ENCODE assay signal across 10 cellular contexts in the genomic region with DNA sequence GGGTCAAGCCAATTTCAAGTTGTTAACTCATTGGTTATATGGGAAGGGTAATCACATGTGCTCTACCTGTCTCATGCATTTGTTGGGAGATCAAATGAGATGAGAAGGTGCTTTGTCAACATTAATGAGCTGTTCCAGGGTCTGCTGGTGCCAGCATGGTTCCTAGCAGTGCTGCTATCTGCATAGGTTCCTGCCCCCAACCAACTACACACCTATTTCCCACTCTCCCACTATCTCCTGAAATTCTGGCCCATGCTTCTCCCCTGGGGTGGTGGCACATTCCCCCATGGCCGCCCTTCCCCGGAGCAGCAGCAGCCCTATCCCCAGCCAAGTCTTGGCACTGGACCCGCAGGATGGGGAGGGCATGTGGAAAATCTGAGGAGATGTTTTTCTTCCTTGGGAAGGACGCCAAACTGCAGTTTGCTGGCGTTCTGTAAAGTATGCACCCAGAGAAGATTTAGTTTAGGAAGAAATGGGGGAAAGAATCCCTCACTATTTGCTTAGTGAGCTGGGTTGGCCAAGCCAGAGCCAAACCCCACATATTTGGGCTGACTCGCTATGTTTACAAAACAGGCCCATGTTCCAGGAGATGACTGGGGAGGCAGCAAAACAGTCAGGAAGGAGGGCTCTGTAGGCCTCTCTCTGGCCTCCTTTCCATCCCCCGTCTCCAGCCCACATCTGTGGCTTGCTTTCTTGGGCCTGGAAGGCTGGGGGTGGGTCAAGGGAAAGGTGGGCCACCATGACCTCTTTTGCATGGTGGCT. TPM values are rescaled to one million over a fixed set of nuclear protein-coding genes. Genes with fewer than 3 reads are reported as not detected.
DNase-seq lines count a peak whose midpoint lies in the region; ATAC-seq and TF ChIP-seq lines count a peak whose summit lies in the region.
"Had no signal": no experiment of that assay in that cellular context is flagged by ENCODE, and none has a peak within 500 bp of the region (broad histone marks: within the 10 kb centered on the region; RNA-seq: fewer than 3 reads in every experiment).

No MANE protein-coding gene starts in this region.

- peak; percentile 17 to 46 (median 34) for ATAC-seq in heart right ventricle

- no peak overlapping the region for H3K9ac ChIP-seq in MM.1S (ENCODE audit: low read length)

- no peaks in the 10 kb centered on the region for H3F3A ChIP-seq in MM.1S (ENCODE audit: insufficient read depth, low read length)

- no peaks in the 10 kb centered on the region for H3K27me3 ChIP-seq in heart right ventricle
- no peaks in the 10 kb centered on the region for H3K27me3 ChIP-seq in CD4-positive, alpha-beta memory T cell (ENCODE audit: insufficient read depth, low read length)
- H3K27me3 ChIP-seq in MM.1S (replicated peaks; ENCODE audit: insufficient read depth, low read length), result no peaks in the 10 kb centered on the region

- H4K20me1 ChIP-seq in MM.1S (ENCODE audit: insufficient read depth, low read length), result no peaks in the 10 kb centered on the region

- intact Hi-C loops in Calu3 (cut with micrococcal nuclease; ENCODE audit: unreplicated experiment) (no loop called here), heart right ventricle (cut with DNase I) (loop anchor here in 5 of 10 donors (2.0 to 5.0 kb wide), 3 partner anchors 18 to 42 kb away; partner anchors contain the start of gene PPP1R3C (in 2 of the 5))
- intact Hi-C loops in CD4-positive, alpha-beta memory T cell (cut with micrococcal nuclease), result no loop called here

- no peaks in the 10 kb centered on the region for H3K9me2 ChIP-seq in MM.1S (replicated peaks; ENCODE audit: insufficient read depth, low read length)

- H3K4me2 ChIP-seq in MM.1S (ENCODE audit: low read depth, low read length), result no peak overlapping the region

- DNase-seq in Calu3 (peak; percentile 18), amniotic stem cell (lab: John Stamatoyannopoulos, UW) (peak; percentile 85), heart right ventricle (peak; percentile 57 to 58), putamen (ENCODE audit: low spot score) (peak; percentile 29), MM.1S (no peak)
- DNase-seq in CD4-positive, alpha-beta memory T cell, result no peak
- no peak for DNase-seq in stimulated activated CD4-positive, alpha-beta T cell treated with anti-CD3 and anti-CD28 coated beads, Interleukin-4, amount 100 ng/mL, for 24 hours
- DNase-seq in stimulated activated CD4-positive, alpha-beta T cell treated with anti-CD3 and anti-CD28 coated beads, Interleukin-2, amount 100 ng/mL, for 24 hours, result no peak

- TF ChIP-seq CTCF in Calu3 (IDR thresholded peaks at IDR 0.05; ENCODE audit: unreplicated experiment) (no peak), heart right ventricle (IDR thresholded peaks at IDR 0.05) (no peak), MM.1S (IDR thresholded peaks at IDR 0.05; ENCODE audit: low read length) (no peak)

- H3K9me3 Mint-ChIP-seq in Calu3 (ENCODE audit: low read depth, unreplicated experiment), result no peaks in the 10 kb centered on the region
- H3K9me3 Mint-ChIP-seq in CD4-positive, alpha-beta memory T cell, result no peaks in the 10 kb centered on the region

- BruUV-seq in Calu3 (replicated peaks; lab: Mats Ljungman, UMichigan), result no TSS peak

- H3K9me3 ChIP-seq in heart right ventricle (no peaks in the 10 kb centered on the region), MM.1S (replicated peaks; ENCODE audit: insufficient read depth, low read length) (no peaks in the 10 kb centered on the region)
- no peaks in the 10 kb centered on the region for H3K9me3 ChIP-seq in CD4-positive, alpha-beta memory T cell (ENCODE audit: control insufficient read depth in 1 of 2, low read length in 2 of 2)

- no peaks in the 10 kb centered on the region for H3K36me3 Mint-ChIP-seq in Calu3 (ENCODE audit: insufficient read depth, unreplicated experiment)
- no peaks in the 10 kb centered on the region for H3K36me3 Mint-ChIP-seq in CD4-positive, alpha-beta memory T cell
- H3K36me3 Mint-ChIP-seq: activated naive CD8-positive, alpha-beta T cell; IgD-negative memory B cell had no signal

- no peaks in the 10 kb centered on the region for H3K27me3 Mint-ChIP-seq in Calu3 (ENCODE audit: unreplicated experiment)
- peaks cover 4 to 24% of the 10 kb centered on the region in 2 donors for H3K27me3 Mint-ChIP-seq in CD4-positive, alpha-beta memory T cell

- peaks cover 22 to 83% (median 71%) of the 10 kb centered on the region in 9 donors for H3K4me1 ChIP-seq in heart right ventricle
- no peaks in the 10 kb centered on the region for H3K4me1 ChIP-seq in CD4-positive, alpha-beta memory T cell (ENCODE audit: insufficient read depth, low read length)
- H3K4me1 ChIP-seq in MM.1S (ENCODE audit: low read length), result no peaks in the 10 kb centered on the region

- POLR2A ChIA-PET in CD4-positive, alpha-beta memory T cell (lab: Charles Lee; ENCODE audit: partially characterized antibody), result no interaction called here

- H3K4me3 Mint-ChIP-seq in Calu3 (ENCODE audit: low read depth, unreplicated experiment), result no peak overlapping the region
- H3K4me3 Mint-ChIP-seq in CD4-positive, alpha-beta memory T cell, result no peak overlapping the region
- H3K4me3 Mint-ChIP-seq: activated naive CD8-positive, alpha-beta T cell; IgD-negative memory B cell had no signal

- 29 to 33% methylated on average over 7 of the region's 7 CpGs for WGBS in heart right ventricle, 2 donors

- CTCF ChIA-PET in Calu3 (lab: Charles Lee), result no interaction called here
- CTCF ChIA-PET in CD4-positive, alpha-beta memory T cell (lab: Charles Lee; ENCODE audit: partially characterized antibody), result no interaction called here

- H2AFZ ChIP-seq in MM.1S (ENCODE audit: low read length), result no peak overlapping the region

- no peaks in the 10 kb centered on the region for H3K79me2 ChIP-seq in MM.1S (ENCODE audit: low read length)

- no peaks in the 10 kb centered on the region for H3K36me3 ChIP-seq in heart right ventricle
- H3K36me3 ChIP-seq in CD4-positive, alpha-beta memory T cell (ENCODE audit: insufficient read depth, low read length), result no peaks in the 10 kb centered on the region
- no peaks in the 10 kb centered on the region for H3K36me3 ChIP-seq in MM.1S (replicated peaks; ENCODE audit: insufficient read depth, low read length)

- no peak overlapping the region for H3K4me3 ChIP-seq in heart right ventricle
- H3K4me3 ChIP-seq in CD4-positive, alpha-beta memory T cell (ENCODE audit: low read length in 2 of 2), result no peak overlapping the region
- H3K4me3 ChIP-seq in MM.1S (ENCODE audit: low read length), result no peak overlapping the region

- H3K4me1 Mint-ChIP-seq in Calu3 (ENCODE audit: low read depth, unreplicated experiment), result peaks cover 48% of the 10 kb centered on the region
- no peaks in the 10 kb centered on the region for H3K4me1 Mint-ChIP-seq in CD4-positive, alpha-beta memory T cell
- H3K4me1 Mint-ChIP-seq: IgD-negative memory B cell had no signal

- peak overlapping the region; percentile 78 to 95 (median 90) for H3K27ac ChIP-seq in heart right ventricle
- H3K27ac ChIP-seq in CD4-positive, alpha-beta memory T cell (ENCODE audit: low read depth, low read length), result no peak overlapping the region
- H3K27ac ChIP-seq in MM.1S (ENCODE audit: low read length), result no peak overlapping the region

- no peak overlapping the region for H3K27ac Mint-ChIP-seq in Calu3 (ENCODE audit: unreplicated experiment)
- no peak overlapping the region for H3K27ac Mint-ChIP-seq in CD4-positive, alpha-beta memory T cell
- H3K27ac Mint-ChIP-seq: activated naive CD8-positive, alpha-beta T cell; IgD-negative memory B cell had no signal

RNA-seq across cellular contexts. Expression of gene PPP1R3C, which starts 42.5 kb away (rescaled TPM):
- total RNA-seq in Calu3 (2022) (5.5 and 7.8 TPM in 2 replicates), heart right ventricle (100 to 1,000 TPM; 121 to 315 (median 190) TPM)
- polyA plus RNA-seq in heart right ventricle, result 10 to 100 TPM; 27.5 to 41.0 TPM
- total RNA-seq in CD4-positive, alpha-beta memory T cell, result not detected
- polyA plus RNA-seq in CD4-positive, alpha-beta memory T cell, result not detected
- polyA plus RNA-seq: IgD-negative memory B cell had no signal

Comparison
In these comparisons a context has a peak if more than half of its experiments do, and no peak if none do; other contexts are left out.
1. DNase-seq: peak in Calu3 (single experiment), amniotic stem cell (single experiment), heart right ventricle (2 of 2) and putamen (single experiment); none in CD4-positive, alpha-beta memory T cell (0 of 5), MM.1S (single experiment), stimulated activated CD4-positive, alpha-beta T cell treated with anti-CD3 and anti-CD28 coated beads, Interleukin-4, amount 100 ng/mL, for 24 hours (single experiment) and stimulated activated CD4-positive, alpha-beta T cell treated with anti-CD3 and anti-CD28 coated beads, Interleukin-2, amount 100 ng/mL, for 24 hours (0 of 2).
2. H3K27ac ChIP-seq: peak in heart right ventricle (10 of 10); none in CD4-positive, alpha-beta memory T cell (single experiment) and MM.1S (single experiment).
3. RNA of gene PPP1R3C, which starts 42.5 kb away (total RNA-seq): 121 to 315 TPM in heart right ventricle; 5.5 to 7.8 TPM in Calu3 and not detected in CD4-positive, alpha-beta memory T cell; every median in the first group is over 10 times any median in the second.